Comparison of ENCODE assay signal across 1 cellular context in the genomic region with DNA sequence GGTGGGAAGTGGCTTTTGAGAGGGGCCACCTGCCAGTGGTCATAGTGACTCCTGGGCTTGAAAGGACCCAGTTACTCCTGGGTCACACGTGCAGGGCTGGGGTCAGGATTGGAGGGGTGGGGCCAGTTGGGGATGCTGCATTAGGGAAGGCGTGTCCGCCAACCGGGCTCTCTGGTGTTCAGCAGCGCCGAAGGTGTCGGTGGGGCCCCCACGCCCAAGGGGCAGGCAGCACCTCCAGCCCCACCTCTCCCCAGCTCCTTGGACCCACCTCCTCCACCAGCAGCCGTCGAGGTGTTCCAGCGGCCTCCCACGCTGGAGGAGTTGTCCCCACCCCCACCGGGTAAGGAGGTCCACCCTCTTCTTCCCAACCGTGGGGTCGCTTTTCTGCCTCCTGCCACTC.
TF ChIP-seq lines count a peak whose summit lies in the region.

No MANE protein-coding gene starts in this region.

TF ChIP-seq in H1, 55 proteins besides CTCF, POLR2A, EP300 and RAD21:
- TF ChIP-seq, protein P1, sequence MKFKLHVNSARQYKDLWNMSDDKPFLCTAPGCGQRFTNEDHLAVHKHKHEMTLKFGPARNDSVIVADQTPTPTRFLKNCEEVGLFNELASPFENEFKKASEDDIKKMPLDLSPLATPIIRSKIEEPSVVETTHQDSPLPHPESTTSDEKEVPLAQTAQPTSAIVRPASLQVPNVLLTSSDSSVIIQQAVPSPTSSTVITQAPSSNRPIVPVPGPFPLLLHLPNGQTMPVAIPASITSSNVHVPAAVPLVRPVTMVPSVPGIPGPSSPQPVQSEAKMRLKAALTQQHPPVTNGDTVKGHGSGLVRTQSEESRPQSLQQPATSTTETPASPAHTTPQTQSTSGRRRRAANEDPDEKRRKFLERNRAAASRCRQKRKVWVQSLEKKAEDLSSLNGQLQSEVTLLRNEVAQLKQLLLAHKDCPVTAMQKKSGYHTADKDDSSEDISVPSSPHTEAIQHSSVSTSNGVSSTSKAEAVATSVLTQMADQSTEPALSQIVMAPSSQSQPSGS (IDR thresholded peaks at IDR 0.05; ENCODE audit: low read length): no peak
- TF ChIP-seq EZH2 (IDR thresholded peaks at IDR 0.05; ENCODE audit: low read depth, low read length, severe bottlenecking): no peak
- TF ChIP-seq CREB1 (IDR thresholded peaks at IDR 0.05): no peak
- TF ChIP-seq SP4 (IDR thresholded peaks at IDR 0.05; ENCODE audit: low read length): no peak
- TF ChIP-seq POU5F1 (IDR thresholded peaks at IDR 0.05; ENCODE audit: low read depth, low read length): no peak
- no peak for TF ChIP-seq CEBPB (IDR thresholded peaks at IDR 0.05; ENCODE audit: low read depth, low read length)
- no peak for TF ChIP-seq HDAC2 (IDR thresholded peaks at IDR 0.05; ENCODE audit: borderline replicate concordance in 1 of 2, low read depth in 2 of 2, low read length in 2 of 2)
- TF ChIP-seq, protein P2, sequence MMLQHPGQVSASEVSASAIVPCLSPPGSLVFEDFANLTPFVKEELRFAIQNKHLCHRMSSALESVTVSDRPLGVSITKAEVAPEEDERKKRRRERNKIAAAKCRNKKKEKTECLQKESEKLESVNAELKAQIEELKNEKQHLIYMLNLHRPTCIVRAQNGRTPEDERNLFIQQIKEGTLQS (IDR thresholded peaks at IDR 0.05; ENCODE audit: insufficient read depth, low read depth, low read length): no peak
